Comparison of ENCODE assay signal across 29 cellular contexts in the genomic region with DNA sequence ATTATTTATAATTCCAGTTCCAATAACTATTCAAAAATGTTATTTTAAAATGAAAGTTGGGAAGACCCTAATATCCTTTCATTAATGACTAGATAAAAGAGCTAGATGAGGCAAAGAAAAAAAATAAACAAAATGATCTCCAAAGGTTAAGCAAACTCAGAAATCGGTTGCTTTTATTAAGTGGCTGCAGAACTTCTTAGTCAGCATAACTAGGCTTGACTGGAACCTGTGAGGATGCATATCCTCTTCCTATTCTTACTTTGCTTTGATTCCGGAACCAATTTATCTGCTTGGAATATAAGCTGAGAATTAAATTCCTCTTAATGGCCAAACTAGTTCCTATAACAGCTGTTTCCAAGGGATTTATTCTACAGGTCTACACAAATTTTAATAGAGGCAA. TPM values are rescaled to one million over a fixed set of nuclear protein-coding genes. Genes with fewer than 3 reads are reported as not detected.
"Had no signal": no experiment of that assay in that cellular context is flagged by ENCODE, and none has a peak within 500 bp of the region (broad histone marks: within the 10 kb centered on the region; RNA-seq: fewer than 3 reads in every experiment).

No MANE protein-coding gene starts in this region.

- H3K4me1 ChIP-seq: parathyroid adenoma, psoas muscle, stomach, thyroid gland, tibial nerve, upper lobe of left lung, vagina had no signal

- FAIRE-seq: small intestine had no signal

- H3K4me1 Mint-ChIP-seq: natural killer cell; nephron; stimulated activated naive B cell treated with anti-CD40 and anti-IgM and Interleukin-4, amounts not matched to agents 10 μg/mL and 1 μg/mL and 100 μg/mL, for 72 hours had no signal

- H3K4me3 ChIP-seq: neural progenitor cell, ovary, psoas muscle, stomach, thoracic aorta, thyroid gland, tibial nerve, upper lobe of left lung, vagina had no signal

- DNase-seq: natural killer cell; occipital lobe; ovary; posterior cingulate gyrus; psoas muscle; right cardiac atrium; small intestine; stimulated activated CD4-positive, alpha-beta T cell treated with anti-CD3 and anti-CD28 coated beads, Interleukin-15, amount 100 ng/mL, for 24 hours; stimulated activated CD4-positive, alpha-beta T cell treated with anti-CD3 and anti-CD28 coated beads, Interleukin-2, amount 100 ng/mL, for 24 hours; stimulated activated CD4-positive, alpha-beta T cell treated with anti-CD3 and anti-CD28 coated beads, Interleukin-2, amount 100 ng/mL, for 48 hours; stimulated activated CD4-positive, alpha-beta T cell treated with anti-CD3 and anti-CD28 coated beads, Interleukin-4, amount 100 ng/mL, for 24 hours; stimulated activated naive B cell treated with anti-CD40 and anti-IgM and Interleukin-4, amounts not matched to agents 10 μg/mL and 1 μg/mL and 100 μg/mL, for 72 hours; stimulated activated naive CD4-positive, alpha-beta T cell treated with Interleukin-2 at 50 U/mL for 16 hours; stomach; thyroid gland; trophoblast cell; upper lobe of left lung had no signal

- H3K27ac Mint-ChIP-seq: natural killer cell; nephron; neural progenitor cell; progenitor cell of endocrine pancreas; stimulated activated effector memory CD8-positive, alpha-beta T cell treated with anti-CD3 and anti-CD28 coated beads, Interleukin-12 subunit alpha, Interleukin-12 subunit beta, amount 100 ng/mL, for 72 hours; stimulated activated naive B cell treated with anti-CD40 and anti-IgM and Interleukin-4, amounts not matched to agents 10 μg/mL and 1 μg/mL and 100 μg/mL, for 72 hours; stimulated activated naive CD8-positive, alpha-beta T cell treated with anti-CD3 and anti-CD28 coated beads, Interleukin-15, Interleukin-2, amounts not matched to agents 100 ng/mL and 50 ng/mL, for 24 hours had no signal

- H3K27ac ChIP-seq: neural progenitor cell, ovary, parathyroid adenoma, psoas muscle, stomach, thoracic aorta, thyroid gland, tibial nerve, upper lobe of left lung, vagina had no signal

- H2AFZ ChIP-seq: neural progenitor cell, parathyroid adenoma had no signal

- ATAC-seq: natural killer cell; psoas muscle; right cardiac atrium; sciatic nerve; stimulated activated effector memory CD8-positive, alpha-beta T cell treated with anti-CD3 and anti-CD28 coated beads, Interleukin-12 subunit alpha, Interleukin-12 subunit beta, amount 100 ng/mL, for 72 hours had no signal

- H3K27me3 ChIP-seq: neural progenitor cell, ovary, stomach, thyroid gland, tibial nerve, upper lobe of left lung, vagina had no signal

- H3K79me2 ChIP-seq: parathyroid adenoma had no signal

- H3K4me3 Mint-ChIP-seq: natural killer cell; nephron; neural progenitor cell; stimulated activated effector memory CD8-positive, alpha-beta T cell treated with anti-CD3 and anti-CD28 coated beads, Interleukin-12 subunit alpha, Interleukin-12 subunit beta, amount 100 ng/mL, for 72 hours; stimulated activated naive B cell treated with anti-CD40 and anti-IgM and Interleukin-4, amounts not matched to agents 10 μg/mL and 1 μg/mL and 100 μg/mL, for 72 hours; stimulated activated naive CD8-positive, alpha-beta T cell treated with anti-CD3 and anti-CD28 coated beads, Interleukin-15, Interleukin-2, amounts not matched to agents 100 ng/mL and 50 ng/mL, for 24 hours had no signal

- H3K9me3 Mint-ChIP-seq: natural killer cell; nephron; neural progenitor cell; stimulated activated naive B cell treated with anti-CD40 and anti-IgM and Interleukin-4, amounts not matched to agents 10 μg/mL and 1 μg/mL and 100 μg/mL, for 72 hours; stimulated activated naive CD8-positive, alpha-beta T cell treated with anti-CD3 and anti-CD28 coated beads, Interleukin-15, Interleukin-2, amounts not matched to agents 100 ng/mL and 50 ng/mL, for 24 hours had no signal

- H3K9ac ChIP-seq: neural progenitor cell, parathyroid adenoma had no signal

- H3K4me2 ChIP-seq: neural progenitor cell had no signal

- H3K36me3 Mint-ChIP-seq: natural killer cell; stimulated activated effector memory CD8-positive, alpha-beta T cell treated with anti-CD3 and anti-CD28 coated beads, Interleukin-12 subunit alpha, Interleukin-12 subunit beta, amount 100 ng/mL, for 72 hours; stimulated activated naive B cell treated with anti-CD40 and anti-IgM and Interleukin-4, amounts not matched to agents 10 μg/mL and 1 μg/mL and 100 μg/mL, for 72 hours had no signal

- H3K9me3 ChIP-seq: ovary, psoas muscle, stomach, thoracic aorta, thyroid gland, tibial nerve, upper lobe of left lung, vagina had no signal

- H3K36me3 ChIP-seq: neural progenitor cell, ovary, stomach, thoracic aorta, thyroid gland, tibial nerve, upper lobe of left lung, vagina had no signal

RNA-seq across cellular contexts. Expression of a gene that starts 10.7 kb away (rescaled TPM):
- total RNA-seq: renal cortical epithelial cell, thyroid gland, ureter had no signal
